ENCODE assay signal across 8 cellular contexts in genomic region chr11:86978756-86979608, GRCh38. TPM values are rescaled to one million over a fixed set of nuclear protein-coding genes. Genes with fewer than 3 reads are reported as not detected.
DNase-seq lines count a peak whose midpoint lies in the region; ATAC-seq lines count a peak whose summit lies in the region.

No MANE protein-coding gene starts in this region.

- ATAC-seq in GM18870 (IDR thresholded peaks at IDR 0.05; ENCODE audit: unreplicated experiment): peak; percentile 55

- DNase-seq in COLO829 (ENCODE audit: low spot score) (peak; percentile 35), LHCN-M2 (ENCODE audit: low read depth) (peak; percentile 31), amniotic stem cell (lab: John Stamatoyannopoulos, UW) (peak; percentile 28), kidney glomerular epithelial cell (lab: John Stamatoyannopoulos, UW) (peak; percentile 6), AG08396 (ENCODE audit: low spot score) (no peak)
- no peak for DNase-seq in activated CD4-positive, CD25-positive, alpha-beta regulatory T cell treated with anti-CD3 and anti-CD28 coated beads, Interleukin-2, amount 50 U/mL, for 72 hours
- no peak for DNase-seq in stimulated activated CD4-positive, alpha-beta T cell treated with anti-CD3 and anti-CD28 coated beads, Interleukin-4, amount 100 ng/mL, for 24 hours

RNA-seq across cellular contexts. Expression of gene FZD4, which starts 23.8 kb away (rescaled TPM):
- 3.2 and 5.0 TPM in 2 replicates for total RNA-seq in LHCN-M2 (2014; rRNA removed)
- polyA plus RNA-seq in LHCN-M2 (2012): 1.7 TPM

RNA-seq across cellular contexts. Expression of gene TMEM135, which starts 58.8 kb away (rescaled TPM):
- 11.3 and 16.5 TPM in 2 replicates for total RNA-seq in LHCN-M2 (2014; rRNA removed)
- 3.2 TPM for polyA plus RNA-seq in LHCN-M2 (2012)

Comparison
In these comparisons a context has a peak if more than half of its experiments do, and no peak if none do; other contexts are left out.
1. DNase-seq: peak in COLO829 (single experiment), LHCN-M2 (single experiment), amniotic stem cell (single experiment) and kidney glomerular epithelial cell (single experiment); none in AG08396 (single experiment), activated CD4-positive, CD25-positive, alpha-beta regulatory T cell treated with anti-CD3 and anti-CD28 coated beads, Interleukin-2, amount 50 U/mL, for 72 hours (single experiment) and stimulated activated CD4-positive, alpha-beta T cell treated with anti-CD3 and anti-CD28 coated beads, Interleukin-4, amount 100 ng/mL, for 24 hours (single experiment).